In genomic region chr1:182321532-182321931, GRCh38 we compare ENCODE assay signal across 7 cellular contexts.
DNase-seq lines count a peak whose midpoint lies in the region; ATAC-seq and TF ChIP-seq lines count a peak whose summit lies in the region.
"Not testable (repeated sequence)": the region's sequence is repeated elsewhere in the genome, so short reads cannot be mapped to it uniquely, and the experiment has no call there.

No MANE protein-coding gene starts in this region.

- H3K9ac ChIP-seq in endodermal cell (ENCODE audit: extremely low read depth, low read length, poor library complexity, severe bottlenecking) = not testable (repeated sequence)

- H3K27me3 Mint-ChIP-seq in HFFc6 (ENCODE audit: insufficient read depth); endodermal cell (ENCODE audit: insufficient read depth): not testable (repeated sequence)

- TF ChIP-seq CTCF in C4-2B (conservative IDR thresholded peaks at IDR 0.05) = peak; percentile 56
- peak; percentile 5 for TF ChIP-seq CTCF in GM12865 (IDR thresholded peaks at IDR 0.05; ENCODE audit: insufficient read depth, low read depth, low read length, missing control alignments)
- TF ChIP-seq CTCF in HFFc6 (IDR thresholded peaks at IDR 0.05) = peak; percentile 38
- TF ChIP-seq CTCF in Panc1 (IDR thresholded peaks at IDR 0.05) = peak; percentile 45; the same call in 1 of the 2 replicates
- TF ChIP-seq CTCF in endodermal cell (conservative IDR thresholded peaks at IDR 0.05) = peak; percentile 59
- TF ChIP-seq CTCF in left ventricle myocardium inferior (IDR thresholded peaks at IDR 0.05; ENCODE audit: borderline replicate concordance) = peak; percentile 47

- H3K9me3 Mint-ChIP-seq in HFFc6; endodermal cell; stimulated activated effector memory CD8-positive, alpha-beta T cell treated with anti-CD3 and anti-CD28 coated beads, Interleukin-12 subunit alpha, Interleukin-12 subunit beta, amount 100 ng/mL, for 72 hours: not testable (repeated sequence)

- not testable (repeated sequence) for H3K4me3 ChIP-seq in GM12865 (ENCODE audit: low read depth, low read length); Panc1 (ENCODE audit: low read depth in 2 of 2, low read length in 2 of 2); endodermal cell (ENCODE audit: low read length); left ventricle myocardium inferior

- H3K27ac Mint-ChIP-seq in HFFc6, endodermal cell: not testable (repeated sequence)
- peak overlapping the region; percentile 26 for H3K27ac Mint-ChIP-seq in stimulated activated effector memory CD8-positive, alpha-beta T cell treated with anti-CD3 and anti-CD28 coated beads, Interleukin-12 subunit alpha, Interleukin-12 subunit beta, amount 100 ng/mL, for 72 hours

- ATAC-seq in Panc1; stimulated activated effector memory CD8-positive, alpha-beta T cell treated with anti-CD3 and anti-CD28 coated beads, Interleukin-12 subunit alpha, Interleukin-12 subunit beta, amount 100 ng/mL, for 72 hours: not testable (repeated sequence)

- not testable (repeated sequence) for H3K36me3 Mint-ChIP-seq in HFFc6 (ENCODE audit: low read depth); endodermal cell (ENCODE audit: low read depth); stimulated activated effector memory CD8-positive, alpha-beta T cell treated with anti-CD3 and anti-CD28 coated beads, Interleukin-12 subunit alpha, Interleukin-12 subunit beta, amount 100 ng/mL, for 72 hours

- not testable (repeated sequence) for H3K4me1 Mint-ChIP-seq in HFFc6 (ENCODE audit: low read depth); stimulated activated effector memory CD8-positive, alpha-beta T cell treated with anti-CD3 and anti-CD28 coated beads, Interleukin-12 subunit alpha, Interleukin-12 subunit beta, amount 100 ng/mL, for 72 hours
- H3K4me1 Mint-ChIP-seq in endodermal cell = peaks cover 11% of the 10 kb centered on the region

- POLR2A ChIA-PET in Panc1 (lab: Charles Lee) = not testable (repeated sequence)

- not testable (repeated sequence) for H3K27me3 ChIP-seq in Panc1 (ENCODE audit: control insufficient read depth, insufficient read depth, low read length); endodermal cell (ENCODE audit: control insufficient read depth, insufficient read depth, low read length, poor library complexity, severe bottlenecking); left ventricle myocardium inferior (ENCODE audit: low read depth)

- not testable (repeated sequence) for H3K4me1 ChIP-seq in Panc1 (ENCODE audit: control insufficient read depth, insufficient read depth, low read length); endodermal cell (ENCODE audit: control insufficient read depth, insufficient read depth, low read length); left ventricle myocardium inferior

- not testable (repeated sequence) for H3K9me3 ChIP-seq in Panc1 (ENCODE audit: control insufficient read depth, insufficient read depth, low read depth, low read length); endodermal cell (ENCODE audit: control insufficient read depth, low read length); left ventricle myocardium inferior (replicated peaks)

- H3K27ac ChIP-seq in C4-2B; Panc1 (ENCODE audit: low read length); endodermal cell (ENCODE audit: low read depth, low read length); left ventricle myocardium inferior (replicated peaks): not testable (repeated sequence)

- in situ Hi-C loops in Panc1 (cut with HindIII; ENCODE audit: low pct_unique_long_range_greater_than_20kb, low sequenced_read_pairs) = not testable (repeated sequence)

- not testable (repeated sequence) for H3K4me3 Mint-ChIP-seq in HFFc6; endodermal cell; stimulated activated effector memory CD8-positive, alpha-beta T cell treated with anti-CD3 and anti-CD28 coated beads, Interleukin-12 subunit alpha, Interleukin-12 subunit beta, amount 100 ng/mL, for 72 hours

- not testable (repeated sequence) for DNase-seq in GM12865 (ENCODE audit: low read depth); HFFc6; Panc1 (ENCODE audit: low read depth, low spot score); endodermal cell; left ventricle myocardium inferior; stimulated activated effector memory CD8-positive, alpha-beta T cell treated with anti-CD3 and anti-CD28 coated beads, Interleukin-12 subunit alpha, Interleukin-12 subunit beta, amount 100 ng/mL, for 72 hours (ENCODE audit: low spot score in 2 of 2)

- intact Hi-C loops in Panc1 (cut with micrococcal nuclease; ENCODE audit: unreplicated experiment) = loop anchor here (5.0 kb wide), 1 partner anchor 71 kb away; the partner anchor contains the start of gene GLUL
- intact Hi-C loops in left ventricle myocardium inferior (cut with micrococcal nuclease) = not testable (repeated sequence)

- not testable (repeated sequence) for H3K36me3 ChIP-seq in Panc1 (ENCODE audit: control insufficient read depth, insufficient read depth, low read length); endodermal cell (ENCODE audit: control insufficient read depth, insufficient read depth, low read length); left ventricle myocardium inferior

- CTCF ChIA-PET in Panc1 (lab: Charles Lee) = interaction anchor here (0.7 to 1.4 kb wide), 3 partner anchors 66 to 475 kb away, joined by 3 to 4 read pairs (median 4); no protein-coding TSS in a partner anchor

- not testable (repeated sequence) for BruUV-seq in Panc1 (replicated peaks; lab: Mats Ljungman, UMichigan)

- WGBS in endodermal cell (ENCODE audit: insufficient coverage in 1 of 2, insufficient read length in 1 of 2), 2 experiments = 75 to 87% methylated on average over 2 to 5 of the region's 6 CpGs

Comparison
In these comparisons a context has a peak if more than half of its experiments do, and no peak if none do; other contexts are left out.
1. CTCF ChIP-seq: peak in every context shown above with its lines; median percentile 59 in endodermal cell; 56 in C4-2B; 47 in left ventricle myocardium inferior; 45 in Panc1; 38 in HFFc6; 5 in GM12865.